Comparison of ENCODE assay signal across 8 cellular contexts in the genomic region with DNA sequence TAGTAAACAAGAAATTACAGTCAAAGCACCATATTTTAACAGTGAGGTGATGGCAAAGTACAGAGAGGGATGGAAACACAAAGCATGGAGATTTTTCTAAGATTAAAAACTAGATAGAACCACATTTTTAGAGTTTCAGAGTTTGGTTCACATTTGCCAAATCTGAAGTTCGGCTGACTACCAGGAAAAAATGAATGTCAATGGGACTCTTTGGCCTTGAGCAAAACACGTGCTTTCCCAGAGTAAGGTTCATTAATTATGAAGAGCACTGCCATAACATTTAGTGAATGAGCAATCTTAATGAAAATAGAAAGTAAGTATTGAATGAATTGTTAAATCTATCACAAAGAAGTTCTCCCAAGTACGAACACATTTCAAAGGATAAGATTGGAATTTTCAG.
"Had no signal": no experiment of that assay in that cellular context is flagged by ENCODE, and none has a peak within 500 bp of the region (broad histone marks: within the 10 kb centered on the region; RNA-seq: fewer than 3 reads in every experiment).

No MANE protein-coding gene starts in this region.

- H3K27me3 Mint-ChIP-seq: IgD-negative memory B cell had no signal

- H3K27ac ChIP-seq: HL-60, KMS-11 had no signal

- ATAC-seq: HepG2, K562 had no signal

- H3K27ac Mint-ChIP-seq: IgD-negative memory B cell had no signal

- DNase-seq: IMR-90, KBM-7, KG1 had no signal

- H3K9ac ChIP-seq: KMS-11 had no signal

- H3K4me2 ChIP-seq: KMS-11 had no signal

- H3K4me3 ChIP-seq: K562 had no signal

- H3K4me3 Mint-ChIP-seq: IgD-negative memory B cell had no signal
